ENCODE assay signal across 15 cellular contexts in the genomic region with DNA sequence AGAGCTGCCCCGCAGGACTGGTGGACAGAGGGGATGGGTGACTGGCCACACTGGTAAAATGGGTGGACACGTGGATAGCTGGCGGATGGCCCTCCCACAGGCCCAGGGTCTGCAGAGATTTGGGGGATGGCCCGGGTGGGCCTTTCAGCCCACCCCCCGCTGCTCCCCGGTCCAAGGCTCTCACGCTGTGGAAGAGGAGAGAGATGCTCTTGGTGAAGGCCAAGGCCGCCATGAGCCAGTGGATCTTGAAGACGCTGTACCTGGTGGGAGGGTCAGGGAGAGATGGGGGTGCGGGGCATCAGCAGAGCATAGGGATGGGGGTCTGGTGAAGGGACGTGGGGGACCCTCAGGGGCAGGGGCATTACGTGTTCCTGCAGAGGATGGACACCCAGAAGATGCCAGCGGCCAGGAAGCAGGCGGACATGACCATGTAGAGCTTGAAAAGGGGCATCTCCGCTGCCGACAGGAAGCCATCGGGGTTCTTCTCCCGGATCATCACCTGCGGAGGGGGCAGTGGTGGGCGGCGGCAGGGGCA. TPM values are rescaled to one million over a fixed set of nuclear protein-coding genes. Genes with fewer than 3 reads are reported as not detected.
DNase-seq lines count a peak whose midpoint lies in the region; ATAC-seq and TF ChIP-seq lines count a peak whose summit lies in the region.
"Had no signal": no experiment of that assay in that cellular context is flagged by ENCODE, and none has a peak within 500 bp of the region (broad histone marks: within the 10 kb centered on the region; RNA-seq: fewer than 3 reads in every experiment).

No MANE protein-coding gene starts in this region.

- H3K4me2 ChIP-seq in trophoblast cell (ENCODE audit: low read length) = no peak overlapping the region

- H3K4me1 ChIP-seq in trophoblast cell (ENCODE audit: control insufficient read depth in 1 of 2, insufficient read depth in 2 of 2, low read length in 2 of 2) = peaks cover 8 to 11% of the 10 kb centered on the region in 2 experiments

- no peak for ATAC-seq in CD4-positive, alpha-beta T cell (ENCODE audit: poor library complexity)
- ATAC-seq: CD8-positive, alpha-beta T cell; HepG2 had no signal

- intact Hi-C loops in activated naive CD4-positive, alpha-beta T cell treated with anti-CD3 and anti-CD28 coated beads for 36 hours (cut with micrococcal nuclease) = no loop called here
- intact Hi-C loops in CD4-positive, alpha-beta T cell (cut with DNase I, micrococcal nuclease) = no loop called here

- H3K79me2 ChIP-seq in trophoblast cell (ENCODE audit: control insufficient read depth, insufficient read depth, low read length, poor library complexity) = peaks cover 2% of the 10 kb centered on the region

- POLR2A ChIA-PET in CD4-positive, alpha-beta T cell (lab: Charles Lee) = no interaction called here

- peaks cover 12% of the 10 kb centered on the region for H3K4me1 Mint-ChIP-seq in activated naive CD4-positive, alpha-beta T cell treated with anti-CD3 and anti-CD28 coated beads, Interleukin-2, amount 50 U/mL, for 24 hours
- peaks cover 16% of the 10 kb centered on the region for H3K4me1 Mint-ChIP-seq in activated naive CD4-positive, alpha-beta T cell treated with anti-CD3 and anti-CD28 coated beads for 36 hours (ENCODE audit: low read depth)
- H3K4me1 Mint-ChIP-seq in CD4-positive, alpha-beta T cell (ENCODE audit: low read depth) = peaks cover 13% of the 10 kb centered on the region
- H3K4me1 Mint-ChIP-seq in endothelial cell (ENCODE audit: unreplicated experiment) = peaks cover 15% of the 10 kb centered on the region

- no peaks in the 10 kb centered on the region for H3K27me3 Mint-ChIP-seq in activated naive CD4-positive, alpha-beta T cell treated with anti-CD3 and anti-CD28 coated beads, Interleukin-2, amount 50 U/mL, for 24 hours
- no peaks in the 10 kb centered on the region for H3K27me3 Mint-ChIP-seq in activated naive CD4-positive, alpha-beta T cell treated with anti-CD3 and anti-CD28 coated beads for 36 hours (ENCODE audit: low read depth)
- no peaks in the 10 kb centered on the region for H3K27me3 Mint-ChIP-seq in CD4-positive, alpha-beta T cell
- peaks cover 20% of the 10 kb centered on the region for H3K27me3 Mint-ChIP-seq in endothelial cell (ENCODE audit: unreplicated experiment)

- no CpG with 5 or more reads among the region's 21 CpGs for WGBS in trophoblast cell (ENCODE audit: extremely low coverage, insufficient coverage, insufficient read length)

- H3K9me3 ChIP-seq in CD4-positive, alpha-beta T cell (ENCODE audit: control insufficient read depth, low read length) = no peaks in the 10 kb centered on the region
- peaks cover 3% of the 10 kb centered on the region for H3K9me3 ChIP-seq in trophoblast cell (ENCODE audit: insufficient read depth, low read depth, low read length)

- H3K4ac ChIP-seq in trophoblast cell (ENCODE audit: low read depth, low read length) = no peak overlapping the region

- H3K79me1 ChIP-seq in trophoblast cell (ENCODE audit: low read length) = peaks cover 7% of the 10 kb centered on the region

- H2BK120ac ChIP-seq in trophoblast cell (ENCODE audit: insufficient read depth, low read length, poor library complexity) = no peak overlapping the region

- H4K12ac ChIP-seq in trophoblast cell (ENCODE audit: low read depth, low read length) = no peak overlapping the region

- no peak overlapping the region for H2AFZ ChIP-seq in trophoblast cell (ENCODE audit: insufficient read depth, low read length, poor library complexity)

- H3K18ac ChIP-seq in trophoblast cell (ENCODE audit: low read length) = no peak overlapping the region

- H3K9me3 Mint-ChIP-seq in activated naive CD4-positive, alpha-beta T cell treated with anti-CD3 and anti-CD28 coated beads, Interleukin-2, amount 50 U/mL, for 24 hours = no peaks in the 10 kb centered on the region
- H3K9me3 Mint-ChIP-seq in activated naive CD4-positive, alpha-beta T cell treated with anti-CD3 and anti-CD28 coated beads for 36 hours = no peaks in the 10 kb centered on the region
- no peaks in the 10 kb centered on the region for H3K9me3 Mint-ChIP-seq in CD4-positive, alpha-beta T cell
- H3K9me3 Mint-ChIP-seq in endothelial cell (ENCODE audit: unreplicated experiment) = no peaks in the 10 kb centered on the region
- H3K9me3 Mint-ChIP-seq: CD8-positive, alpha-beta T cell had no signal

- H4K91ac ChIP-seq in trophoblast cell (ENCODE audit: low read depth, low read length) = no peak overlapping the region

- TF ChIP-seq CTCF in CD4-positive, alpha-beta T cell (IDR thresholded peaks at IDR 0.05) = no peak
- no peak for TF ChIP-seq CTCF in endothelial cell (IDR thresholded peaks at IDR 0.05; ENCODE audit: unreplicated experiment)

- no peak overlapping the region for H4K8ac ChIP-seq in trophoblast cell (ENCODE audit: low read depth, low read length)

- H3K27ac ChIP-seq in CD4-positive, alpha-beta T cell (ENCODE audit: low read depth, low read length) = no peak overlapping the region
- no peak overlapping the region for H3K27ac ChIP-seq in trophoblast cell (ENCODE audit: low read depth, low read length)

- no peak overlapping the region for H2BK5ac ChIP-seq in trophoblast cell (ENCODE audit: low read depth, low read length, poor library complexity)

- H3K27me3 ChIP-seq in CD4-positive, alpha-beta T cell (ENCODE audit: control insufficient read depth, insufficient read depth, low read length) = no peaks in the 10 kb centered on the region
- no peaks in the 10 kb centered on the region for H3K27me3 ChIP-seq in trophoblast cell (ENCODE audit: insufficient read depth, low read length)

- peaks cover 24 to 31% of the 10 kb centered on the region in 2 experiments for H3K36me3 ChIP-seq in trophoblast cell (ENCODE audit: control insufficient read depth in 1 of 2, insufficient read depth in 2 of 2, low read length in 2 of 2)

- no peak for DNase-seq in activated naive CD4-positive, alpha-beta T cell treated with anti-CD3 and anti-CD28 coated beads for 36 hours
- no peak for DNase-seq in CD4-positive, alpha-beta T cell
- DNase-seq in endothelial cell (ENCODE audit: low spot score) (no peak), trophoblast cell (no peak), NCI-H1930 (lab: John Stamatoyannopoulos, UW) (no peak), NCI-H128 (lab: John Stamatoyannopoulos, UW; ENCODE audit: unreplicated experiment) (no peak), T-helper 2 cell (no peak)
- DNase-seq: C1 segment of cervical spinal cord; CD8-positive, alpha-beta T cell; COR-L47; DMS153; DND-41; GF-D8 had no signal

- H3K4me3 Mint-ChIP-seq in activated naive CD4-positive, alpha-beta T cell treated with anti-CD3 and anti-CD28 coated beads, Interleukin-2, amount 50 U/mL, for 24 hours = peak overlapping the region; percentile 26
- no peak overlapping the region for H3K4me3 Mint-ChIP-seq in activated naive CD4-positive, alpha-beta T cell treated with anti-CD3 and anti-CD28 coated beads for 36 hours
- no peak overlapping the region for H3K4me3 Mint-ChIP-seq in CD4-positive, alpha-beta T cell
- peak overlapping the region; percentile 80 for H3K4me3 Mint-ChIP-seq in endothelial cell (ENCODE audit: unreplicated experiment)
- H3K4me3 Mint-ChIP-seq: CD8-positive, alpha-beta T cell had no signal

- H2AK5ac ChIP-seq in trophoblast cell (ENCODE audit: low read length) = no peak overlapping the region

- no peak overlapping the region for H2BK12ac ChIP-seq in trophoblast cell (ENCODE audit: low read length)

- CTCF ChIA-PET in activated naive CD4-positive, alpha-beta T cell treated with anti-CD3 and anti-CD28 coated beads for 36 hours (lab: Charles Lee) = no interaction called here
- CTCF ChIA-PET in CD4-positive, alpha-beta T cell (lab: Charles Lee) = interaction anchor here (1.2 kb wide), 1 partner anchor 99 kb away, joined by 3 read pairs; no protein-coding TSS in a partner anchor

- H3K27ac Mint-ChIP-seq in activated naive CD4-positive, alpha-beta T cell treated with anti-CD3 and anti-CD28 coated beads, Interleukin-2, amount 50 U/mL, for 24 hours = no peak overlapping the region
- H3K27ac Mint-ChIP-seq in activated naive CD4-positive, alpha-beta T cell treated with anti-CD3 and anti-CD28 coated beads for 36 hours = no peak overlapping the region
- H3K27ac Mint-ChIP-seq in CD4-positive, alpha-beta T cell = peak overlapping the region; percentile 11
- H3K27ac Mint-ChIP-seq in endothelial cell (ENCODE audit: unreplicated experiment) = no peak overlapping the region
- H3K27ac Mint-ChIP-seq: CD8-positive, alpha-beta T cell had no signal

- no peak overlapping the region for H3K14ac ChIP-seq in trophoblast cell (ENCODE audit: low read length)

- H3K23ac ChIP-seq in trophoblast cell (ENCODE audit: low read length) = no peak overlapping the region

- peak overlapping the region; percentile 43 for H3K4me3 ChIP-seq in trophoblast cell (ENCODE audit: low read depth, low read length)

- peaks cover 3% of the 10 kb centered on the region for H3K36me3 Mint-ChIP-seq in activated naive CD4-positive, alpha-beta T cell treated with anti-CD3 and anti-CD28 coated beads, Interleukin-2, amount 50 U/mL, for 24 hours
- peaks cover 16% of the 10 kb centered on the region for H3K36me3 Mint-ChIP-seq in activated naive CD4-positive, alpha-beta T cell treated with anti-CD3 and anti-CD28 coated beads for 36 hours (ENCODE audit: low read depth)
- H3K36me3 Mint-ChIP-seq in CD4-positive, alpha-beta T cell (ENCODE audit: low read depth) = peaks cover 25% of the 10 kb centered on the region
- H3K36me3 Mint-ChIP-seq in endothelial cell (ENCODE audit: low read depth, unreplicated experiment) = peaks cover 15% of the 10 kb centered on the region

- H3K9ac ChIP-seq in trophoblast cell (ENCODE audit: low read length) = no peak overlapping the region

RNA-seq across cellular contexts. Expression of a gene that starts 4.5 kb away (rescaled TPM):
- total RNA-seq in activated naive CD4-positive, alpha-beta T cell treated with anti-CD3 and anti-CD28 coated beads for 36 hours = 10 to 100 TPM; 54.0 to 59.9 TPM
- total RNA-seq in CD4-positive, alpha-beta T cell = 10 to 100 TPM; 34.5 to 36.6 TPM
- 69.1 TPM for total RNA-seq in endothelial cell (ENCODE audit: unreplicated experiment)
- 45.3 and 47.5 TPM in 2 replicates for polyA plus RNA-seq in trophoblast cell (2013)

RNA-seq across cellular contexts. Expression of a gene that starts 6.6 kb away (rescaled TPM):
- 10 to 100 TPM; 56.2 to 61.1 TPM for total RNA-seq in activated naive CD4-positive, alpha-beta T cell treated with anti-CD3 and anti-CD28 coated beads for 36 hours
- 1 to 10 TPM; 1.6 to 1.9 TPM for total RNA-seq in CD4-positive, alpha-beta T cell
- 42.8 TPM for total RNA-seq in endothelial cell (ENCODE audit: unreplicated experiment)
- polyA plus RNA-seq in trophoblast cell (2013) = 86.9 and 89.2 TPM in 2 replicates

RNA-seq across cellular contexts. Expression of a gene that starts 12.4 kb away (rescaled TPM):
- under 1 TPM; 0.81 to 0.94 TPM for total RNA-seq in activated naive CD4-positive, alpha-beta T cell treated with anti-CD3 and anti-CD28 coated beads for 36 hours
- total RNA-seq in CD4-positive, alpha-beta T cell = under 1 TPM in 1 of 2 experiments, not detected in 1; 0.55 TPM
- not detected for total RNA-seq in endothelial cell (ENCODE audit: unreplicated experiment)
- polyA plus RNA-seq in trophoblast cell (2013) = 4.5 and 5.1 TPM in 2 replicates
- total RNA-seq: CD8-positive, alpha-beta T cell had no signal

RNA-seq across cellular contexts. Expression of a gene that starts 34.4 kb away (rescaled TPM):
- total RNA-seq in activated naive CD4-positive, alpha-beta T cell treated with anti-CD3 and anti-CD28 coated beads for 36 hours = 10 to 100 TPM; 23.2 to 24.9 TPM
- total RNA-seq in CD4-positive, alpha-beta T cell = 10 to 100 TPM; 39.2 to 41.3 TPM
- total RNA-seq in endothelial cell (ENCODE audit: unreplicated experiment) = 1.5 TPM
- polyA plus RNA-seq in trophoblast cell (2013) = 25.0 and 26.7 TPM in 2 replicates

RNA-seq across cellular contexts. Expression of a gene that starts 39.6 kb away (rescaled TPM):
- 100 to 1,000 TPM in 1 of 2 experiments, 10 to 100 TPM in 1; 93.6 to 103 TPM for total RNA-seq in activated naive CD4-positive, alpha-beta T cell treated with anti-CD3 and anti-CD28 coated beads for 36 hours
- total RNA-seq in CD4-positive, alpha-beta T cell = 10 to 100 TPM; 70.0 to 70.1 TPM
- not detected for total RNA-seq in endothelial cell (ENCODE audit: unreplicated experiment)
- polyA plus RNA-seq in trophoblast cell (2013) = 0.12 and 0.24 TPM in 2 replicates
- total RNA-seq: HepG2 had no signal
- polyA plus RNA-seq: HepG2 had no signal

Comparison
In these comparisons a context has a peak if more than half of its experiments do, and no peak if none do; other contexts are left out.
1. H3K4me3 Mint-ChIP-seq: peak in activated naive CD4-positive, alpha-beta T cell treated with anti-CD3 and anti-CD28 coated beads, Interleukin-2, amount 50 U/mL, for 24 hours (single experiment) and endothelial cell (single experiment); none in activated naive CD4-positive, alpha-beta T cell treated with anti-CD3 and anti-CD28 coated beads for 36 hours (single experiment) and CD4-positive, alpha-beta T cell (single experiment).
2. RNA of a gene that starts 6.6 kb away (total RNA-seq): 56.2 to 61.1 TPM in activated naive CD4-positive, alpha-beta T cell treated with anti-CD3 and anti-CD28 coated beads for 36 hours and 42.8 TPM in endothelial cell (single experiment); 1.6 to 1.9 TPM in CD4-positive, alpha-beta T cell; every median in the first group is over 10 times any median in the second.